ENCODE assay signal across 31 cellular contexts in genomic region chr5:171470420-171470819, GRCh38. TPM values are rescaled to one million over a fixed set of nuclear protein-coding genes. Genes with fewer than 3 reads are reported as not detected.
"Had no signal": no experiment of that assay in that cellular context is flagged by ENCODE, and none has a peak within 500 bp of the region (broad histone marks: within the 10 kb centered on the region; RNA-seq: fewer than 3 reads in every experiment).

No MANE protein-coding gene starts in this region.

- H3K27me3 ChIP-seq: colonic mucosa, esophagus muscularis mucosa, foreskin keratinocyte, gastrocnemius medialis, gastroesophageal sphincter, heart left ventricle, heart right ventricle had no signal

- H3K4me1 ChIP-seq: colonic mucosa, esophagus muscularis mucosa, esophagus squamous epithelium, foreskin keratinocyte, gastrocnemius medialis, gastroesophageal sphincter, heart right ventricle had no signal

- H3K27ac ChIP-seq: colonic mucosa, coronary artery, dorsolateral prefrontal cortex, epithelial cell of prostate, esophagus muscularis mucosa, esophagus squamous epithelium, foreskin keratinocyte, gastrocnemius medialis, gastroesophageal sphincter, heart left ventricle, heart right ventricle had no signal

- ATAC-seq: effector memory CD8-positive, alpha-beta T cell; esophagus mucosa; foreskin keratinocyte; gastrocnemius medialis; gastroesophageal sphincter; heart left ventricle; heart right ventricle had no signal

- H3K36me3 ChIP-seq: colonic mucosa, esophagus muscularis mucosa, esophagus squamous epithelium, gastrocnemius medialis, gastroesophageal sphincter, heart left ventricle, heart right ventricle had no signal

- H3K4me3 ChIP-seq: colonic mucosa, coronary artery, dorsolateral prefrontal cortex, esophagus muscularis mucosa, esophagus squamous epithelium, gastrocnemius medialis, gastroesophageal sphincter, heart left ventricle, heart right ventricle had no signal

- DNase-seq: colonic mucosa; cortex of kidney; dermis blood vessel endothelial cell; dorsolateral prefrontal cortex; effector CD4-positive, alpha-beta T cell; effector CD8-positive, alpha-beta T cell; effector memory CD4-positive, alpha-beta T cell; effector memory CD8-positive, alpha-beta T cell; endodermal cell; erythroblast; esophagus squamous epithelium; foreskin fibroblast; foreskin keratinocyte; foreskin melanocyte; gastrocnemius medialis; glutamatergic neuron; head of caudate nucleus; heart left ventricle; heart right ventricle had no signal

- H3K9me3 ChIP-seq: colonic mucosa, esophagus squamous epithelium, gastrocnemius medialis, gastroesophageal sphincter had no signal

- FAIRE-seq: colon, endometrium, endothelial cell of umbilical vein, frontal cortex had no signal

RNA-seq across cellular contexts. Expression of gene FGF18, which starts 51.0 kb away (rescaled TPM):
- total RNA-seq: dermis blood vessel endothelial cell, dermis microvascular lymphatic vessel endothelial cell, epithelial cell of proximal tubule, foreskin keratinocyte, glomerular endothelial cell had no signal
- polyA plus RNA-seq: foreskin keratinocyte had no signal
